ENCODE assay signal across 8 cellular contexts in the genomic region with DNA sequence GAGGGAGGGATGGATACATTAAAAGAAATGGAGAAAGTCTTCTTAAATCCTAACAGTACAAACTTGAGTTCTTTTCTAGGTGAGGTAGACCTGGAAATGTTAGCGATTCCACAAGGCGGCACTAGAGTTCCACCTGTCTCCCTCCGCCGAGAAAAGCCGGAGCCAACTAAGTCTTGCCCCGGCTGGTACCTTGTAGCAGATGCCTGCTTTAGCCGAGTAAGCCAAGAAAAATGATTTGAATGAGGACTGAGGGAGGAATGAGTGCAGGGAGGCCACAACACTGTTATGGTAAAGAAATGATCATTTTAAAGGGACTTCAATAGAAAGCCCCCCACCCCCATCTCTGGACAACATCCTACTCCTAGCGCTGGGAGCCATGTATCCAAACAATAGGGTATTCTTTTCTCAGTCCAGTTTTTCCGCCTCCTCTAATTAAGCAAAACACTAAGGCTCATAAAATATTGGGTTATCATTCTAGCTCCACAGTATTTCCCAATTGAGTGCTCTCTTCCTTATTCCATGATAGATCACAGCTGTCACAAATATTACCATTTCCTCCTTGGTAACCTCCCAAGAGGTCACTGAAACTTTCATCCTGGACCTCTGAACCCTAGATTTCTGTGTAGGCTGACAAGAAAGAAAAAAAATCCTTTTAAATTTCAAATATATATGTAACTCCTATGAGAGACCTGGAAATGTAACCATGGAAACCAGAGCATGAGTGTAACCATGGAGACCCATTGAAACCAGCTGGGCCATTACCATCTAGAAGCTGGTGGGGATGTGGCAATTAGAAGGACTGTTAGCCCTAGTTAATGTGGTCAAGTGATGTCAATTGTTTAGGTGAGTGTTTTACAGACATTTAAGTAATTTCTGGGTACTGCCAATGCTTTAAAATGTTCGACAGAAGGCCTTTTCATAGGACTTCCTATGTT.
DNase-seq lines count a peak whose midpoint lies in the region; ATAC-seq and FAIRE-seq lines count a peak whose summit lies in the region.

No MANE protein-coding gene starts in this region.

- peak; percentile 78 for DNase-seq in NCI-H2171 treated with DMSO at 0.1 percent for 48 hours (lab: John Stamatoyannopoulos, UW)
- peak; percentile 52 for DNase-seq in activated CD4-positive, CD25-positive, alpha-beta regulatory T cell treated with anti-CD3 and anti-CD28 coated beads, Interleukin-2, amount 50 U/mL, for 16 hours (ENCODE audit: low read depth, low spot score)
- DNase-seq in central memory CD8-positive, alpha-beta T cell (ENCODE audit: low spot score in 2 of 2) = peak; percentile 57 to 66
- peak; percentile 58 to 75 for DNase-seq in stimulated activated CD4-positive, alpha-beta T cell treated with anti-CD3 and anti-CD28 coated beads, Interleukin-12 subunit alpha, Interleukin-12 subunit beta, amount 100 ng/mL, for 24 hours (ENCODE audit: low read depth in 2 of 2)

- H3K4me1 Mint-ChIP-seq in central memory CD8-positive, alpha-beta T cell = peaks cover 6% of the 10 kb centered on the region

- peaks cover 14% of the 10 kb centered on the region for H3K27me3 Mint-ChIP-seq in central memory CD8-positive, alpha-beta T cell

- no peaks in the 10 kb centered on the region for H3K36me3 Mint-ChIP-seq in central memory CD8-positive, alpha-beta T cell (ENCODE audit: insufficient read depth)

- peak; percentile 52 for ATAC-seq in HG02870 (IDR thresholded peaks at IDR 0.05; ENCODE audit: unreplicated experiment)
- ATAC-seq in central memory CD8-positive, alpha-beta T cell (replicated peaks; ENCODE audit: extremely low read depth, poor library complexity, severe bottlenecking) = peak; percentile 90
- ATAC-seq in GM21576 (IDR thresholded peaks at IDR 0.05; ENCODE audit: unreplicated experiment) = no peak

- H3K9me3 Mint-ChIP-seq in central memory CD8-positive, alpha-beta T cell = no peaks in the 10 kb centered on the region

- H3K27ac Mint-ChIP-seq in central memory CD8-positive, alpha-beta T cell (ENCODE audit: low read depth) = no peak overlapping the region

- peak overlapping the region; percentile 49 for H3K4me3 Mint-ChIP-seq in central memory CD8-positive, alpha-beta T cell

- FAIRE-seq in G401.6 (lab: Jason Lieb, UNC) = peak; percentile 91
- peak; percentile 88 for FAIRE-seq in islet of Langerhans (lab: Jason Lieb, UNC)
